In genomic region chr5:56433039-56433438, GRCh38 we compare ENCODE assay signal across 34 cellular contexts.
"Had no signal": no experiment of that assay in that cellular context is flagged by ENCODE, and none has a peak within 500 bp of the region (broad histone marks: within the 10 kb centered on the region; RNA-seq: fewer than 3 reads in every experiment).

No MANE protein-coding gene starts in this region.

- H3K27me3 ChIP-seq: adrenal gland, body of pancreas, brain microvascular endothelial cell, breast epithelium had no signal

- ATAC-seq: activated CD8-positive, alpha-beta memory T cell treated with anti-CD3 and anti-CD28 coated beads, Interleukin-2, amount 10 ng/mL, durations not matched to agents 7 days and 5 days; activated CD8-positive, alpha-beta T cell treated with anti-CD3 and anti-CD28 coated beads, Interleukin-2, amount 10 ng/mL, durations not matched to agents 7 days and 5 days; activated naive CD8-positive, alpha-beta T cell treated with anti-CD3 and anti-CD28 coated beads, Interleukin-2, amount 50 U/mL, for 24 hours; body of pancreas had no signal

- H3K27ac Mint-ChIP-seq: activated B cell treated with CpG ODN at 0.5 μM for 24 hours; activated CD4-positive, alpha-beta memory T cell treated with anti-CD3 and anti-CD28 coated beads, Interleukin-2, amount 10 ng/mL, durations not matched to agents 7 days and 5 days; activated CD4-positive, alpha-beta T cell treated with anti-CD3 and anti-CD28 coated beads, Interleukin-2, amount 10 ng/mL, durations not matched to agents 7 days and 5 days; activated CD8-positive, alpha-beta memory T cell treated with anti-CD3 and anti-CD28 coated beads, Interleukin-2, amount 10 ng/mL, durations not matched to agents 7 days and 5 days; activated CD8-positive, alpha-beta T cell treated with anti-CD3 and anti-CD28 coated beads, Interleukin-2, amount 10 ng/mL, durations not matched to agents 7 days and 5 days; activated naive CD4-positive, alpha-beta T cell treated with anti-CD3 and anti-CD28 coated beads, Interleukin-2, amount 10 ng/mL, durations not matched to agents 7 days and 5 days; activated naive CD4-positive, alpha-beta T cell treated with anti-CD3 and anti-CD28 coated beads, Interleukin-2, amount 50 U/mL, for 24 hours; activated naive CD8-positive, alpha-beta T cell; activated naive CD8-positive, alpha-beta T cell treated with anti-CD3 and anti-CD28 coated beads, Interleukin-2, amount 10 ng/mL, durations not matched to agents 7 days and 5 days; activated naive CD8-positive, alpha-beta T cell treated with anti-CD3 and anti-CD28 coated beads, Interleukin-2, amount 50 U/mL, for 24 hours; activated T-cell treated with anti-CD3 and anti-CD28 coated beads, Interleukin-2, amount 50 U/mL, for 24 hours; activated T-helper 2 cell treated with anti-CD3 and anti-CD28 coated beads, Interferon-gamma antibody, Interleukin-2, Interleukin-4, amounts not matched to agents 10 μg/mL and 5 μg/mL and 100 μg/mL, durations not matched to agents 14 hours and 24 hours and 36 hours; T-helper 1 cell treated with Interleukin-12 subunit alpha and Interleukin-12 subunit beta and Interleukin-4 antibody, amounts not matched to agents 30 μg/mL and 1 μg/mL, for 36 hours; T-helper 2 cell treated with Interferon-gamma antibody and Interleukin-4, amounts not matched to agents 5 μg/mL and 100 μg/mL, for 36 hours had no signal

- H3K27me3 Mint-ChIP-seq: activated B cell treated with CpG ODN at 0.5 μM for 24 hours; activated CD4-positive, alpha-beta memory T cell treated with anti-CD3 and anti-CD28 coated beads, Interleukin-2, amount 10 ng/mL, durations not matched to agents 7 days and 5 days; activated CD4-positive, alpha-beta T cell treated with anti-CD3 and anti-CD28 coated beads, Interleukin-2, amount 10 ng/mL, durations not matched to agents 7 days and 5 days; activated naive CD4-positive, alpha-beta T cell treated with anti-CD3 and anti-CD28 coated beads, Interleukin-2, amount 50 U/mL, for 24 hours; activated naive CD8-positive, alpha-beta T cell; activated naive CD8-positive, alpha-beta T cell treated with anti-CD3 and anti-CD28 coated beads, Interleukin-2, amount 10 ng/mL, durations not matched to agents 7 days and 5 days; activated naive CD8-positive, alpha-beta T cell treated with anti-CD3 and anti-CD28 coated beads, Interleukin-2, amount 50 U/mL, for 24 hours; activated T-cell treated with anti-CD3 and anti-CD28 coated beads, Interleukin-2, amount 50 U/mL, for 24 hours had no signal

- H3K9me3 ChIP-seq: adrenal gland, body of pancreas, breast epithelium had no signal

- H3K4me3 Mint-ChIP-seq: activated B cell treated with CpG ODN at 0.5 μM for 24 hours; activated CD4-positive, alpha-beta memory T cell treated with anti-CD3 and anti-CD28 coated beads, Interleukin-2, amount 10 ng/mL, durations not matched to agents 7 days and 5 days; activated CD4-positive, alpha-beta T cell treated with anti-CD3 and anti-CD28 coated beads, Interleukin-2, amount 10 ng/mL, durations not matched to agents 7 days and 5 days; activated CD8-positive, alpha-beta memory T cell treated with anti-CD3 and anti-CD28 coated beads, Interleukin-2, amount 10 ng/mL, durations not matched to agents 7 days and 5 days; activated CD8-positive, alpha-beta T cell treated with anti-CD3 and anti-CD28 coated beads, Interleukin-2, amount 10 ng/mL, durations not matched to agents 7 days and 5 days; activated naive CD4-positive, alpha-beta T cell treated with anti-CD3 and anti-CD28 coated beads, Interleukin-2, amount 10 ng/mL, durations not matched to agents 7 days and 5 days; activated naive CD4-positive, alpha-beta T cell treated with anti-CD3 and anti-CD28 coated beads, Interleukin-2, amount 50 U/mL, for 24 hours; activated naive CD8-positive, alpha-beta T cell; activated naive CD8-positive, alpha-beta T cell treated with anti-CD3 and anti-CD28 coated beads, Interleukin-2, amount 10 ng/mL, durations not matched to agents 7 days and 5 days; activated naive CD8-positive, alpha-beta T cell treated with anti-CD3 and anti-CD28 coated beads, Interleukin-2, amount 50 U/mL, for 24 hours; activated T-cell treated with anti-CD3 and anti-CD28 coated beads, Interleukin-2, amount 50 U/mL, for 24 hours; T-helper 1 cell treated with Interleukin-12 subunit alpha and Interleukin-12 subunit beta and Interleukin-4 antibody, amounts not matched to agents 30 μg/mL and 1 μg/mL, for 36 hours; T-helper 2 cell treated with Interferon-gamma antibody and Interleukin-4, amounts not matched to agents 5 μg/mL and 100 μg/mL, for 36 hours had no signal

- DNase-seq: activated B cell treated with CpG ODN at 0.5 μM for 24 hours; activated CD4-positive, alpha-beta memory T cell treated with anti-CD3 and anti-CD28 coated beads, Interleukin-2, amount 10 ng/mL, durations not matched to agents 7 days and 5 days; activated CD4-positive, alpha-beta T cell treated with anti-CD3 and anti-CD28 coated beads for 4 hours; activated CD4-positive, alpha-beta T cell treated with anti-CD3 and anti-CD28 coated beads, Interleukin-2, amount 10 ng/mL, durations not matched to agents 7 days and 5 days; activated CD4-positive, alpha-beta T cell treated with anti-CD3 and anti-CD28 coated beads, Interleukin-2, amount 50 U/mL, for 48 hours; activated CD4-positive, CD25-positive, alpha-beta regulatory T cell treated with anti-CD3 and anti-CD28 coated beads, Interleukin-2, amount 50 U/mL, for 72 hours; activated CD8-positive, alpha-beta memory T cell treated with anti-CD3 and anti-CD28 coated beads for 24 hours; activated CD8-positive, alpha-beta memory T cell treated with anti-CD3 and anti-CD28 coated beads, Interleukin-2, amount 10 ng/mL, durations not matched to agents 7 days and 5 days; activated CD8-positive, alpha-beta memory T cell treated with anti-CD3 and anti-CD28 coated beads, Interleukin-2, amount 50 U/mL, for 48 hours; activated CD8-positive, alpha-beta T cell treated with anti-CD3 and anti-CD28 coated beads, Interleukin-2, amount 10 ng/mL, durations not matched to agents 7 days and 5 days; activated effector memory CD4-positive, alpha-beta T cell treated with Interleukin-2 at 50 U/mL for 16 hours; activated gamma-delta T cell; activated naive CD4-positive, alpha-beta T cell treated with anti-CD3 and anti-CD28 coated beads, Interleukin-2, amount 10 ng/mL, durations not matched to agents 7 days and 5 days; activated naive CD4-positive, alpha-beta T cell treated with Interleukin-2 at 50 U/mL for 16 hours; activated naive CD8-positive, alpha-beta T cell treated with anti-CD3 and anti-CD28 coated beads, Interleukin-2, amount 10 ng/mL, durations not matched to agents 7 days and 5 days; activated naive CD8-positive, alpha-beta T cell treated with anti-CD3 and anti-CD28 coated beads, Interleukin-2, amount 50 U/mL, for 24 hours; activated T-cell treated with anti-CD3 and anti-CD28 coated beads, Interleukin-2, amount 50 U/mL, for 24 hours; activated T-cell treated with anti-CD3 and anti-CD28 coated beads, Interleukin-2, amount 50 U/mL, for 48 hours; adrenal gland; amniotic stem cell; aorta; body of pancreas; central memory CD4-positive, alpha-beta T cell; T-helper 1 cell; T-helper 2 cell; T-helper 9 cell had no signal

- H3K9me3 Mint-ChIP-seq: activated B cell treated with CpG ODN at 0.5 μM for 24 hours; activated CD4-positive, alpha-beta memory T cell treated with anti-CD3 and anti-CD28 coated beads, Interleukin-2, amount 10 ng/mL, durations not matched to agents 7 days and 5 days; activated naive CD4-positive, alpha-beta T cell treated with anti-CD3 and anti-CD28 coated beads, Interleukin-2, amount 50 U/mL, for 24 hours; activated T-cell treated with anti-CD3 and anti-CD28 coated beads, Interleukin-2, amount 50 U/mL, for 24 hours; activated T-helper 2 cell treated with anti-CD3 and anti-CD28 coated beads, Interferon-gamma antibody, Interleukin-2, Interleukin-4, amounts not matched to agents 10 μg/mL and 5 μg/mL and 100 μg/mL, durations not matched to agents 14 hours and 24 hours and 36 hours had no signal

- H3K27ac ChIP-seq: adrenal gland, body of pancreas, brain microvascular endothelial cell, breast epithelium, VCaP had no signal

- H3K36me3 Mint-ChIP-seq: activated CD8-positive, alpha-beta memory T cell treated with anti-CD3 and anti-CD28 coated beads, Interleukin-2, amount 10 ng/mL, durations not matched to agents 7 days and 5 days; activated naive CD4-positive, alpha-beta T cell treated with anti-CD3 and anti-CD28 coated beads, Interleukin-2, amount 10 ng/mL, durations not matched to agents 7 days and 5 days; activated naive CD8-positive, alpha-beta T cell; activated naive CD8-positive, alpha-beta T cell treated with anti-CD3 and anti-CD28 coated beads, Interleukin-2, amount 10 ng/mL, durations not matched to agents 7 days and 5 days had no signal

- H3K4me3 ChIP-seq: adrenal gland, body of pancreas, breast epithelium had no signal

- H3K4me1 Mint-ChIP-seq: activated CD8-positive, alpha-beta memory T cell treated with anti-CD3 and anti-CD28 coated beads, Interleukin-2, amount 10 ng/mL, durations not matched to agents 7 days and 5 days had no signal

- H3K36me3 ChIP-seq: adrenal gland, brain microvascular endothelial cell, breast epithelium had no signal

- H3K4me1 ChIP-seq: adrenal gland, breast epithelium had no signal
